In the genomic region with DNA sequence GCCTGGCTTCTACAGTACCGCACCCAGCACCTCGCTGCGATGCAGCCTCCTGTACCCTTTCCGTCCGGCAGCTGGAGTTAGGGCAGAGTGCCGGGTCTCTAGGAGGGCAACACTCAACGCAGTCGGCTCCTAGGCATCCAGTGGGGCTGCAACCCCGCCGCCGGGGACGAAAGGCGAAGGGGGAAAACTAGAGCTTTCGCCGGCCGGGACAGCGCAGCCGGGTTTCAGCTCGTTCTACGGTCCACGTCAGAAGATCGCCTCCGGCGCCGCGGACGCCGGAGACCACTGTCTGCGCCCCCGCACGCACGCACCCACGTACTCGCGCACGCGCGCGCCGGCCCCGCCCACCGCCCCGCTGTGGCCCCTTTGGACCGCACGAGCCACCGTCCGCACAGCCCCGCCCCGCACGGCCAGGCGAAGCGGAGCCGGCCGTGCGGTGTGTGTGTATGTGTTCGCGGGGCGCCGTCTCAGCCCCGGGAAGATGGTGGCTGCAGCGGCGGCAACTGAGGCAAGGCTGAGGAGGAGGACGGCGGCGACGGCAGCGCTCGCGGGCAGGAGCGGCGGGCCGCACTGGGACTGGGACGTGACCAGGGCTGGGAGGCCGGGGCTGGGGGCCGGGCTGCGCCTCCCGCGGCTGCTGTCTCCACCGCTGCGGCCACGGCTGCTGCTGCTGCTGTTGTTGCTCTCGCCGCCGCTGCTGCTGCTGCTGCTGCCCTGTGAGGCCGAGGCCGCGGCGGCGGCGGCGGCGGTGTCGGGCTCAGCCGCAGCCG, we compare ENCODE assay signal across 8 cellular contexts. TPM values are rescaled to one million over a fixed set of nuclear protein-coding genes. Genes with fewer than 3 reads are reported as not detected.
DNase-seq lines count a peak whose midpoint lies in the region; ATAC-seq and TF ChIP-seq lines count a peak whose summit lies in the region.

ATRN (plus strand) TSS at position 392 of the 770 bp plus-strand sequence; CDS start at position 482, 90 bp downstream.

- no peaks in the 10 kb centered on the region for H4K20me1 ChIP-seq in GM23248 (ENCODE audit: insufficient read depth)

- peak within 1 kb of the TSS; percentile 82 for H3K27ac Mint-ChIP-seq in neural crest cell (ENCODE audit: unreplicated experiment)
- peak within 1 kb of the TSS; percentile 77 to 93 for H3K27ac Mint-ChIP-seq in stimulated activated naive CD8-positive, alpha-beta T cell treated with anti-CD3 and anti-CD28 coated beads, Interleukin-15, amount 100 ng/mL, for 72 hours

- no peaks in the 10 kb centered on the region for H3K9me2 ChIP-seq in GM23248 (ENCODE audit: insufficient read depth)

- no peaks in the 10 kb centered on the region for H3K9me3 Mint-ChIP-seq in neural crest cell
- H3K9me3 Mint-ChIP-seq in stimulated activated naive CD8-positive, alpha-beta T cell treated with anti-CD3 and anti-CD28 coated beads, Interleukin-15, amount 100 ng/mL, for 72 hours, result no peaks in the 10 kb centered on the region

- H3K9ac ChIP-seq in GM23248, result peak within 1 kb of the TSS; percentile 99

- peak; percentile 94 for ATAC-seq in stimulated activated naive CD8-positive, alpha-beta T cell treated with anti-CD3 and anti-CD28 coated beads, Interleukin-15, amount 100 ng/mL, for 72 hours

- in situ Hi-C loops in GM23248 (cut with MboI), result no loop called here

- H3K4me1 Mint-ChIP-seq in neural crest cell, result peaks cover 28% of the 10 kb centered on the region
- peaks cover 30% of the 10 kb centered on the region for H3K4me1 Mint-ChIP-seq in stimulated activated naive CD8-positive, alpha-beta T cell treated with anti-CD3 and anti-CD28 coated beads, Interleukin-15, amount 100 ng/mL, for 72 hours

- H3K9me3 ChIP-seq in GM23248 (ENCODE audit: low read depth), result no peaks in the 10 kb centered on the region

- 1% methylated on average over 47 to 55 of the region's 95 CpGs for WGBS in GM23248 (ENCODE audit: low coverage in 1 of 2, low lambda C conversion rate in 2 of 2, missing lambda C conversion rate in 2 of 2), 2 experiments

- DNase-seq in EL, result peak; percentile 92
- peak; percentile 98 for DNase-seq in GM23248
- DNase-seq in LHCN-M2 (ENCODE audit: low read depth), result peak; percentile 88
- peak; percentile 89 to 90 for DNase-seq in SHP77 (lab: John Stamatoyannopoulos, UW)
- peak; percentile 89 for DNase-seq in activated gamma-delta T cell treated with Interleukin-2 at 50 U/mL for 16 hours
- DNase-seq in fibroblast of villous mesenchyme (ENCODE audit: low read depth), result peak; percentile 91
- peak; percentile 95 for DNase-seq in neural crest cell (ENCODE audit: low read depth, low spot score)
- DNase-seq in stimulated activated naive CD8-positive, alpha-beta T cell treated with anti-CD3 and anti-CD28 coated beads, Interleukin-15, amount 100 ng/mL, for 72 hours, result peak; percentile 93 to 95

- peaks cover 5% of the 10 kb centered on the region for H3K36me3 Mint-ChIP-seq in neural crest cell (ENCODE audit: low read depth)

- H3K4me1 ChIP-seq in GM23248 (ENCODE audit: insufficient read depth), result peaks cover 21% of the 10 kb centered on the region

- H3K36me3 ChIP-seq in GM23248 (ENCODE audit: low read depth), result no peaks in the 10 kb centered on the region

- H3K27ac ChIP-seq in GM23248, result peak within 1 kb of the TSS; percentile 95

- peaks cover 48% of the 10 kb centered on the region for H3K79me2 ChIP-seq in GM23248 (ENCODE audit: insufficient read depth)

- H3K4me2 ChIP-seq in GM23248 (ENCODE audit: unreplicated experiment), result peak within 1 kb of the TSS; percentile 97

- H3K27me3 ChIP-seq in GM23248 (replicated peaks; ENCODE audit: insufficient read depth), result no peaks in the 10 kb centered on the region

- TF ChIP-seq CTCF in fibroblast of villous mesenchyme (IDR thresholded peaks at IDR 0.05; ENCODE audit: insufficient read depth, low read depth, low read length), result no peak
- TF ChIP-seq CTCF in neural crest cell (conservative IDR thresholded peaks at IDR 0.05), result no peak

- H3F3A ChIP-seq in GM23248 (ENCODE audit: insufficient read depth), result no peaks in the 10 kb centered on the region

- peak within 1 kb of the TSS; percentile 99 for H2AFZ ChIP-seq in GM23248

- peak within 1 kb of the TSS; percentile 99 for H3K4me3 ChIP-seq in GM23248
- H3K4me3 ChIP-seq in fibroblast of villous mesenchyme (ENCODE audit: low read depth, low read length), result peak within 1 kb of the TSS; percentile 87

- H3K4me3 Mint-ChIP-seq in neural crest cell, result peak within 1 kb of the TSS; percentile 91
- H3K4me3 Mint-ChIP-seq in stimulated activated naive CD8-positive, alpha-beta T cell treated with anti-CD3 and anti-CD28 coated beads, Interleukin-15, amount 100 ng/mL, for 72 hours, result peak within 1 kb of the TSS; percentile 93 to 95

- peaks cover 12% of the 10 kb centered on the region for H3K27me3 Mint-ChIP-seq in neural crest cell (ENCODE audit: low read depth)
- H3K27me3 Mint-ChIP-seq in stimulated activated naive CD8-positive, alpha-beta T cell treated with anti-CD3 and anti-CD28 coated beads, Interleukin-15, amount 100 ng/mL, for 72 hours, result peaks cover 10% of the 10 kb centered on the region

RNA-seq across cellular contexts. Expression of gene ATRN, which starts in this region (rescaled TPM):
- total RNA-seq in GM23248 (2014; rRNA removed; shearing (Covaris generic)), result 33.9 and 38.7 TPM in 2 replicates
- polyA plus RNA-seq in GM23248 (2016; fragmentation: Nextera tagmentation; extraction: Ambion mirVana), result 9.6 and 9.9 TPM in 2 replicates
- 19.9 and 23.8 TPM in 2 replicates for total RNA-seq in LHCN-M2 (2014; rRNA removed)
- 11.6 TPM for polyA plus RNA-seq in LHCN-M2 (2012)
- 35.4 and 39.3 TPM in 2 replicates for total RNA-seq in fibroblast of villous mesenchyme
- total RNA-seq in neural crest cell, result 28.6 and 28.7 TPM in 2 replicates

Comparison
In these comparisons a context has a peak if more than half of its experiments do, and no peak if none do; other contexts are left out.
1. Peak in every context shown above with its lines: DNase-seq, ATAC-seq, H3K4me3 ChIP-seq and H3K27ac ChIP-seq.